ENCODE assay signal across 8 cellular contexts in the genomic region with DNA sequence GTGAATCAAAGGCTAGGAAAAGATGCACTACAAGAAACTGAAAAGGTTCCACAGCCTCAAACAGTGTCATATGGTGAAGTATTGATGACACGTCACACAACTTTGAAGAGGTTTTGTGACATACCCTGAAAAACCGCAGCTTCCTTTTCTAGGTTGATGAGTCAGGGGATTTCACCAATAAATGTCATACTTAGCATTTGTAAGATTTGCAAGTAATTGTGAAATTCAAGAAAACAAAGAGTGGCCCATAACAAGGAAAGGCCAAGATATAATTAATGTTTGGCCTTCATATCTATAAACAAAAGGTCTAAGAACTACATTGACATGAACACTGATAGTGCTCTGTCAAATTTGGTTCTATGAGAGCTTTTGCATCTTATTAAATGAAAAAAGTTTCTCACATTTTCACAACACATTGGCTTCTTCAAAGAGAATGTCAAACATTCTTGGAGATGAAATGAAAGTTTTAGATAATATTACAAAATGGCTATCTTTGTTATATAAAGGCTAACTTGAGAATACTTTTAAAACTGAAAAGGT.
A peak's percentile ranks its signal among the peaks of the same experiment; 100 is the strongest.
DNase-seq lines count a peak whose midpoint lies in the region; ATAC-seq and TF ChIP-seq lines count a peak whose summit lies in the region.

No MANE protein-coding gene starts in this region.

- no peaks in the 10 kb centered on the region for H3K27me3 ChIP-seq in RWPE2 (ENCODE audit: insufficient read depth, poor library complexity, severe bottlenecking)

- POLR2A ChIA-PET in AG04449 (lab: Yijun Ruan, JAX) = no interaction called here

- H3K4me3 ChIP-seq in AG04449 (ENCODE audit: low read depth, low read length) (no peak overlapping the region), RWPE2 (ENCODE audit: severe bottlenecking) (no peak overlapping the region), cardiac fibroblast (replicated peaks in 1 of 2; ENCODE audit: low read depth in 2 of 2, low read length in 2 of 2) (no peak overlapping the region), skeletal muscle cell (ENCODE audit: low read depth, low read length) (no peak overlapping the region)

- DNase-seq in AG04449 (ENCODE audit: low read depth, low spot score) (peak; percentile 82), RWPE2 (ENCODE audit: low spot score) (no peak), cardiac fibroblast (ENCODE audit: low read depth in 2 of 2) (peak; percentile 91 to 98), skeletal muscle cell (ENCODE audit: low read depth) (peak; percentile 89), omental fat pad (ENCODE audit: low spot score) (no peak), NCI-H2029 (lab: John Stamatoyannopoulos, UW) (no peak)

- peak; percentile 87 for ATAC-seq in GM18870 (IDR thresholded peaks at IDR 0.05; ENCODE audit: unreplicated experiment)
- peak; percentile 91 for ATAC-seq in HG03064 (IDR thresholded peaks at IDR 0.05; ENCODE audit: low read depth, unreplicated experiment)
- ATAC-seq in RWPE2 (ENCODE audit: low read depth) = peak; percentile 92
- no peak for ATAC-seq in omental fat pad (ENCODE audit: low FRiP score)

- no peaks in the 10 kb centered on the region for H3K36me3 ChIP-seq in RWPE2 (ENCODE audit: low read depth)

- peak overlapping the region; percentile 42 for H3K27ac ChIP-seq in RWPE2 (ENCODE audit: poor library complexity, severe bottlenecking)

- TF ChIP-seq CTCF in AG04449 (IDR thresholded peaks at IDR 0.05; ENCODE audit: insufficient read depth, low read length, missing control alignments) = no peak
- TF ChIP-seq CTCF in RWPE2 (IDR thresholded peaks at IDR 0.05; ENCODE audit: poor library complexity, severe bottlenecking) = no peak
- no peak for TF ChIP-seq CTCF in cardiac fibroblast (IDR thresholded peaks at IDR 0.05; ENCODE audit: low read depth, low read length)
- no peak for TF ChIP-seq CTCF in omental fat pad (IDR thresholded peaks at IDR 0.05)

- H3K9me3 ChIP-seq in RWPE2 (ENCODE audit: severe bottlenecking) = peaks cover 13% of the 10 kb centered on the region

- CTCF ChIA-PET in AG04449 (lab: Yijun Ruan, JAX) = interaction anchor here (1.7 kb wide), 1 partner anchor 15 kb away, joined by 5 read pairs; no protein-coding TSS in a partner anchor

- H3K4me1 ChIP-seq in RWPE2 (ENCODE audit: insufficient read depth, poor library complexity, severe bottlenecking) = peaks cover 24% of the 10 kb centered on the region

Comparison
In these comparisons a context has a peak if more than half of its experiments do, and no peak if none do; other contexts are left out.
1. DNase-seq: peak in AG04449 (single experiment), cardiac fibroblast (2 of 2) and skeletal muscle cell (single experiment); none in RWPE2 (single experiment), omental fat pad (single experiment) and NCI-H2029 (single experiment).